ENCODE assay signal across 17 cellular contexts in genomic region chr14:71618716-71619115, GRCh38.
"Had no signal": no experiment of that assay in that cellular context is flagged by ENCODE, and none has a peak within 500 bp of the region (broad histone marks: within the 10 kb centered on the region; RNA-seq: fewer than 3 reads in every experiment).

No MANE protein-coding gene starts in this region.

- H3K27me3 Mint-ChIP-seq: natural killer cell treated with Interleukin-12 subunit alpha and Interleukin-12 subunit beta and Interleukin-15 and Interleukin-18, amount 100 ng/mL, for 72 hours had no signal

- H3K27ac ChIP-seq: esophagus squamous epithelium, gastrocnemius medialis, ovary, prostate gland, upper lobe of left lung had no signal

- H3K27ac Mint-ChIP-seq: activated naive CD4-positive, alpha-beta T cell treated with anti-CD3 and anti-CD28 coated beads for 36 hours; endodermal cell; natural killer cell treated with Interleukin-12 subunit alpha and Interleukin-12 subunit beta and Interleukin-15 and Interleukin-18, amount 100 ng/mL, for 72 hours had no signal

- H3K27me3 ChIP-seq: cardiac muscle cell, esophagus squamous epithelium, gastrocnemius medialis, ovary, upper lobe of left lung had no signal

- H3K4me3 ChIP-seq: cardiac muscle cell, esophagus squamous epithelium, gastrocnemius medialis, ovary, prostate gland, upper lobe of left lung had no signal

- H3K9me3 Mint-ChIP-seq: activated naive CD4-positive, alpha-beta T cell treated with anti-CD3 and anti-CD28 coated beads for 36 hours; activated T-cell treated with anti-CD3 and anti-CD28 coated beads, Interleukin-2, amount 50 U/mL, for 4 hours; endodermal cell; natural killer cell treated with Interleukin-12 subunit alpha and Interleukin-12 subunit beta and Interleukin-15 and Interleukin-18, amount 100 ng/mL, for 72 hours had no signal

- H3K36me3 ChIP-seq: cardiac muscle cell, gastrocnemius medialis, ovary, prostate gland had no signal

- DNase-seq: activated CD8-positive, alpha-beta memory T cell treated with anti-CD3 and anti-CD28 coated beads, Interleukin-2, amount 50 U/mL, for 4 hours; activated effector memory CD4-positive, alpha-beta T cell treated with Interleukin-2 at 50 U/mL for 16 hours; activated naive CD4-positive, alpha-beta T cell treated with anti-CD3 and anti-CD28 coated beads for 36 hours; activated T-cell treated with anti-CD3 and anti-CD28 coated beads, Interleukin-2, amount 50 U/mL, for 4 hours; cortex of kidney; endodermal cell; esophagus squamous epithelium; gastrocnemius medialis; head of caudate nucleus; left cardiac atrium; ovary; stimulated activated CD4-positive, alpha-beta T cell treated with anti-CD3 and anti-CD28 coated beads, Interleukin-2, amount 100 ng/mL, for 48 hours; stimulated activated naive CD8-positive, alpha-beta T cell treated with anti-CD3 and anti-CD28 coated beads, Interleukin-15, Interleukin-2, amounts not matched to agents 100 U/mL and 50 U/mL, for 24 hours; upper lobe of left lung had no signal

- H3K4me3 Mint-ChIP-seq: activated naive CD4-positive, alpha-beta T cell treated with anti-CD3 and anti-CD28 coated beads for 36 hours; activated T-cell treated with anti-CD3 and anti-CD28 coated beads, Interleukin-2, amount 50 U/mL, for 4 hours; endodermal cell; natural killer cell treated with Interleukin-12 subunit alpha and Interleukin-12 subunit beta and Interleukin-15 and Interleukin-18, amount 100 ng/mL, for 72 hours had no signal

- H3K9me3 ChIP-seq: esophagus squamous epithelium, gastrocnemius medialis, ovary, prostate gland, upper lobe of left lung had no signal

- H3K4me1 ChIP-seq: esophagus squamous epithelium, gastrocnemius medialis, prostate gland, upper lobe of left lung had no signal

- ATAC-seq: activated T-cell treated with anti-CD3 and anti-CD28 coated beads, Interleukin-2, amount 50 U/mL, for 4 hours; gastrocnemius medialis; left cardiac atrium; natural killer cell treated with Interleukin-12 subunit alpha and Interleukin-12 subunit beta and Interleukin-15 and Interleukin-18, amount 100 ng/mL, for 72 hours; stimulated activated naive CD8-positive, alpha-beta T cell treated with anti-CD3 and anti-CD28 coated beads, Interleukin-15, Interleukin-2, amounts not matched to agents 100 U/mL and 50 U/mL, for 24 hours had no signal
